In the genomic region with DNA sequence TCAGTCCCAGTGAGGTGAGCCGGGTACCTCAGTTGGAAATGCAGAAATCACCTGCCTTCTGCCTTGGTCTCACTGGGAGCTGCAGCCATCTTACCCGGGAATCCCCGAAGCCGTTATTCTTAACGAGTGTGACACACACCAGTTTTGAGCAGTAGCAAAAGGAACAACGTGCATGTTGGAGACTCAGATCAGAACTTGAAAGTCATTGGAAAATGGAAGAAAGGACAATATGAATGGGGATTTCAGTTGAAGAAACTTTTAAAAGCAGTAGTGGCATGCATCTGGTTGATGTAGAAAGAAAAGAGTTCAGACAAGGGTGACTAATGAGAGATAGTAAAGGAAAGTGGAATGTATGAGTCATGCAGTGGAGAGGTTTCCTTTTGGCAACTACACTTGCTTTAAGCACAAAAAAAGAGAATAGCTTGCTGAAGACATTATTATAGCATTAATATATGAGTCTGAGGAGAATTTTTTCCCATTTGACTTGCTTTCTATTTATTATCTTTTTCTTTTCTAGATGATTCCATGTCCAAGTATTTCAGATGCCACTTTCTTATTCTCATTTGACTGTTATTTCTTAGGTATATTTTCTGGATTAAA, we compare ENCODE assay signal across 8 cellular contexts. TPM values are rescaled to one million over a fixed set of nuclear protein-coding genes. Genes with fewer than 3 reads are reported as not detected.
DNase-seq lines count a peak whose midpoint lies in the region; ATAC-seq and TF ChIP-seq lines count a peak whose summit lies in the region.

No MANE protein-coding gene starts in this region.

- in situ Hi-C loops in G401 (cut with HindIII; ENCODE audit: low sequenced_read_pairs), result no loop called here

- no peak for TF ChIP-seq CTCF in esophagus muscularis mucosa (IDR thresholded peaks at IDR 0.05)

- H3K4me1 ChIP-seq in esophagus muscularis mucosa, result peaks cover 18 to 28% (median 27%) of the 10 kb centered on the region in 4 donors

- H3K36me3 ChIP-seq in esophagus muscularis mucosa, result peaks cover 0 to 15% (median 0%) of the 10 kb centered on the region in 4 donors

- peak; percentile 79 for ATAC-seq in GM21737 (IDR thresholded peaks at IDR 0.05; ENCODE audit: unreplicated experiment)

- TF ChIP-seq POLR2A in esophagus muscularis mucosa (IDR thresholded peaks at IDR 0.05; ENCODE audit: low read depth), result no peak

- no peak for TF ChIP-seq EP300 in esophagus muscularis mucosa (IDR thresholded peaks at IDR 0.05)

- WGBS in esophagus muscularis mucosa, result 34% methylated on average over 6 of the region's 6 CpGs

- no peaks in the 10 kb centered on the region for H3K27me3 ChIP-seq in esophagus muscularis mucosa

- peaks cover 0 to 10% (median 7%) of the 10 kb centered on the region in 4 donors for H3K9me3 ChIP-seq in esophagus muscularis mucosa

- no peak overlapping the region for H3K4me3 ChIP-seq in Jurkat, Clone E6-1 (ENCODE audit: low read length)
- H3K4me3 ChIP-seq in esophagus muscularis mucosa, result peak overlapping the region in 1 of 4 donors; percentile 3

- peak; percentile 78 for DNase-seq in GM04504 (ENCODE audit: low read depth)
- peak; percentile 44 for DNase-seq in Jurkat, Clone E6-1 (ENCODE audit: low read depth, low spot score)
- peak; percentile 25 to 35 for DNase-seq in activated CD4-positive, alpha-beta T cell treated with anti-CD3 and anti-CD28 coated beads for 24 hours (ENCODE audit: low read depth in 2 of 2)
- no peak for DNase-seq in esophagus muscularis mucosa (ENCODE audit: extremely low spot score)
- peak; percentile 26 for DNase-seq in pons (ENCODE audit: low spot score)
- DNase-seq in G401 (ENCODE audit: low spot score), result no peak
- DNase-seq in COLO668 (lab: John Stamatoyannopoulos, UW; ENCODE audit: unreplicated experiment), result no peak

- intact Hi-C loops in esophagus muscularis mucosa (cut with DNase I), result loop anchor here (5.0 kb wide), 1 partner anchor 55 kb away; the partner anchor contains the start of genes CERT1 and POLK

- H3K27ac ChIP-seq in esophagus muscularis mucosa (replicated peaks in 1 of 4), result peak overlapping the region; percentile 46 to 75 (median 63)

RNA-seq across cellular contexts. Expression of gene ANKDD1B, which starts 44.4 kb away (rescaled TPM):
- not detected for polyA plus RNA-seq in Jurkat, Clone E6-1 (2012; ENCODE audit: insufficient read depth, insufficient read length)
- under 1 TPM in 2 of 4 donors, not detected in 2; 0.33 to 0.83 TPM for total RNA-seq in esophagus muscularis mucosa
- total RNA-seq in G401 (2014; rRNA removed; shearing (Covaris generic)), result not detected in 2 replicates

RNA-seq across cellular contexts. Expression of gene POLK, which starts 55.1 kb away (rescaled TPM):
- 20.4 TPM for polyA plus RNA-seq in Jurkat, Clone E6-1 (2012; ENCODE audit: insufficient read depth, insufficient read length)
- 10 to 100 TPM; 22.6 to 37.0 (median 32.3) TPM for total RNA-seq in esophagus muscularis mucosa
- total RNA-seq in G401 (2014; rRNA removed; shearing (Covaris generic)), result 14.4 and 14.5 TPM in 2 replicates

RNA-seq across cellular contexts. Expression of gene CERT1, which starts 55.4 kb away (rescaled TPM):
- 15.4 TPM for polyA plus RNA-seq in Jurkat, Clone E6-1 (2012; ENCODE audit: insufficient read depth, insufficient read length)
- total RNA-seq in esophagus muscularis mucosa, result 10 to 100 TPM; 28.5 to 45.3 (median 35.8) TPM
- 49.4 and 52.5 TPM in 2 replicates for total RNA-seq in G401 (2014; rRNA removed; shearing (Covaris generic))

Comparison
In these comparisons a context has a peak if more than half of its experiments do, and no peak if none do; other contexts are left out.
1. DNase-seq: peak in GM04504 (single experiment), Jurkat, Clone E6-1 (single experiment), activated CD4-positive, alpha-beta T cell treated with anti-CD3 and anti-CD28 coated beads for 24 hours (2 of 2) and pons (single experiment); none in esophagus muscularis mucosa (single experiment), G401 (single experiment) and COLO668 (single experiment).